ENCODE assay signal across 22 cellular contexts in genomic region chr18:70149616-70150301, GRCh38. TPM values are rescaled to one million over a fixed set of nuclear protein-coding genes. Genes with fewer than 3 reads are reported as not detected.
DNase-seq lines count a peak whose midpoint lies in the region; ATAC-seq lines count a peak whose summit lies in the region.
"Had no signal": no experiment of that assay in that cellular context is flagged by ENCODE, and none has a peak within 500 bp of the region (broad histone marks: within the 10 kb centered on the region; RNA-seq: fewer than 3 reads in every experiment).

No MANE protein-coding gene starts in this region.

- no peak overlapping the region for H3K4me3 Mint-ChIP-seq in activated T-helper 17 cell treated with anti-CD3 and anti-CD28 coated beads, Interleukin-2, amount 50 U/mL, for 72 hours
- no peak overlapping the region for H3K4me3 Mint-ChIP-seq in activated CD4-positive, alpha-beta T cell treated with anti-CD3 and anti-CD28 coated beads, Interleukin-2, amount 10 ng/mL, durations not matched to agents 24 days and 14 days
- H3K4me3 Mint-ChIP-seq: B cell, GM23338, H9 had no signal

- no peaks in the 10 kb centered on the region for H3K9me3 Mint-ChIP-seq in activated T-helper 17 cell treated with anti-CD3 and anti-CD28 coated beads, Interleukin-2, amount 50 U/mL, for 72 hours
- no peaks in the 10 kb centered on the region for H3K9me3 Mint-ChIP-seq in activated CD4-positive, alpha-beta T cell treated with anti-CD3 and anti-CD28 coated beads, Interleukin-2, amount 10 ng/mL, durations not matched to agents 24 days and 14 days
- H3K9me3 Mint-ChIP-seq: GM23338, H9 had no signal

- peaks cover 63% of the 10 kb centered on the region for H3K36me3 Mint-ChIP-seq in activated T-helper 17 cell treated with anti-CD3 and anti-CD28 coated beads, Interleukin-2, amount 50 U/mL, for 72 hours (ENCODE audit: low read depth)
- H3K36me3 Mint-ChIP-seq in activated CD4-positive, alpha-beta T cell treated with anti-CD3 and anti-CD28 coated beads, Interleukin-2, amount 10 ng/mL, durations not matched to agents 24 days and 14 days (ENCODE audit: low read depth): peaks cover 14% of the 10 kb centered on the region

- H3K27me3 Mint-ChIP-seq in activated T-helper 17 cell treated with anti-CD3 and anti-CD28 coated beads, Interleukin-2, amount 50 U/mL, for 72 hours: no peaks in the 10 kb centered on the region
- no peaks in the 10 kb centered on the region for H3K27me3 Mint-ChIP-seq in activated CD4-positive, alpha-beta T cell treated with anti-CD3 and anti-CD28 coated beads, Interleukin-2, amount 10 ng/mL, durations not matched to agents 24 days and 14 days
- H3K27me3 Mint-ChIP-seq: B cell had no signal

- H3K4me1 Mint-ChIP-seq in activated T-helper 17 cell treated with anti-CD3 and anti-CD28 coated beads, Interleukin-2, amount 50 U/mL, for 72 hours: no peaks in the 10 kb centered on the region
- H3K4me1 Mint-ChIP-seq in activated CD4-positive, alpha-beta T cell treated with anti-CD3 and anti-CD28 coated beads, Interleukin-2, amount 10 ng/mL, durations not matched to agents 24 days and 14 days: peaks cover 10% of the 10 kb centered on the region
- H3K4me1 Mint-ChIP-seq: GM23338, H9 had no signal

- no peak for ATAC-seq in activated T-helper 17 cell treated with anti-CD3 and anti-CD28 coated beads, Interleukin-2, amount 50 U/mL, for 72 hours (replicated peaks)
- ATAC-seq in esophagus mucosa: peak; percentile 94
- ATAC-seq: GM23338 had no signal

- intact Hi-C loops in activated CD4-positive, alpha-beta T cell treated with anti-CD3 and anti-CD28 coated beads, Interleukin-2, amount 10 ng/mL, durations not matched to agents 24 days and 14 days (cut with micrococcal nuclease): no loop called here

- peak; percentile 26 for DNase-seq in Jurkat, Clone E6-1 (ENCODE audit: low read depth, low spot score)
- peak; percentile 74 for DNase-seq in putamen (ENCODE audit: low spot score)
- no peak for DNase-seq in stimulated activated naive CD4-positive, alpha-beta T cell treated with Interleukin-2 at 50 U/mL for 16 hours (lab: John Stamatoyannopoulos, UW)
- DNase-seq in activated CD4-positive, alpha-beta T cell treated with anti-CD3 and anti-CD28 coated beads, Interleukin-2, amount 10 ng/mL, durations not matched to agents 24 days and 14 days: no peak
- DNase-seq in SW 1271 (lab: John Stamatoyannopoulos, UW): no peak
- DNase-seq: Calu3, DMS153, DND-41, H9, IMR-90, NCI-H1092, NCI-H146, NCI-H1930, NCI-H446, NCI-H524 treated with DMSO at 0.1 percent for 48 hours, NCI-H774, SIG-M5 had no signal

- peak overlapping the region; percentile 23 for H3K27ac Mint-ChIP-seq in activated T-helper 17 cell treated with anti-CD3 and anti-CD28 coated beads, Interleukin-2, amount 50 U/mL, for 72 hours
- no peak overlapping the region for H3K27ac Mint-ChIP-seq in activated CD4-positive, alpha-beta T cell treated with anti-CD3 and anti-CD28 coated beads, Interleukin-2, amount 10 ng/mL, durations not matched to agents 24 days and 14 days
- H3K27ac Mint-ChIP-seq: B cell, GM23338 had no signal

- H3K4me3 ChIP-seq in Jurkat, Clone E6-1 (ENCODE audit: low read length): no peak overlapping the region
- H3K4me3 ChIP-seq: GM23338, SK-N-MC had no signal

RNA-seq across cellular contexts. Expression of gene RTTN, which starts 55.7 kb away (rescaled TPM):
- 17.5 TPM for polyA plus RNA-seq in Jurkat, Clone E6-1 (2012; ENCODE audit: insufficient read depth, insufficient read length)
- 10 to 100 TPM; 36.4 to 45.6 TPM for total RNA-seq in activated T-helper 17 cell treated with anti-CD3 and anti-CD28 coated beads, Interleukin-2, amount 50 U/mL, for 72 hours
- total RNA-seq in esophagus mucosa: 7.8 TPM
- total RNA-seq in activated CD4-positive, alpha-beta T cell treated with anti-CD3 and anti-CD28 coated beads, Interleukin-2, amount 10 ng/mL, durations not matched to agents 24 days and 14 days: 25.5 and 28.2 TPM in 2 replicates

Comparison
In these comparisons a context has a peak if more than half of its experiments do, and no peak if none do; other contexts are left out.
1. DNase-seq: peak in Jurkat, Clone E6-1 (single experiment) and putamen (single experiment); none in stimulated activated naive CD4-positive, alpha-beta T cell treated with Interleukin-2 at 50 U/mL for 16 hours (single experiment), activated CD4-positive, alpha-beta T cell treated with anti-CD3 and anti-CD28 coated beads, Interleukin-2, amount 10 ng/mL, durations not matched to agents 24 days and 14 days (single experiment) and SW 1271 (0 of 2).